In genomic region chr7:120272896-120273475, GRCh38 we compare ENCODE assay signal across 8 cellular contexts. TPM values are rescaled to one million over a fixed set of nuclear protein-coding genes. Genes with fewer than 3 reads are reported as not detected.
A peak's percentile ranks its signal among the peaks of the same experiment; 100 is the strongest.
DNase-seq lines count a peak whose midpoint lies in the region; ATAC-seq, FAIRE-seq and TF ChIP-seq lines count a peak whose summit lies in the region.

Gene KCND2 (plus strand): TSS chr7:120273175.

- CTCF ChIA-PET in A549 (lab: Yijun Ruan, JAX): interaction anchor here (0.9 kb wide), 1 partner anchor 9 kb away, joined by 5 read pairs; no protein-coding TSS in a partner anchor

- H3K4me3 ChIP-seq in A549 (peak within 1 kb of the TSS; percentile 40), RWPE2 (ENCODE audit: severe bottlenecking) (peak within 1 kb of the TSS; percentile 28)

- H3K27ac ChIP-seq in A549: no peak within 1 kb of the TSS
- no peak within 1 kb of the TSS for H3K27ac ChIP-seq in RWPE2 (ENCODE audit: poor library complexity, severe bottlenecking)
- H3K27ac ChIP-seq in foreskin keratinocyte: no peak within 1 kb of the TSS

- no peak for TF ChIP-seq CTCF in A549 (IDR thresholded peaks at IDR 0.05)
- TF ChIP-seq CTCF in RWPE2 (IDR thresholded peaks at IDR 0.05; ENCODE audit: poor library complexity, severe bottlenecking): no peak
- no peak for TF ChIP-seq CTCF in foreskin keratinocyte (conservative IDR thresholded peaks at IDR 0.05)

- no peak for TF ChIP-seq EP300 in A549 (IDR thresholded peaks at IDR 0.05)

- intact Hi-C loops in posterior cingulate gyrus (cut with DNase I): loop anchor here (2.0 kb wide), 2 partner anchors 336 to 1002 kb away; no protein-coding TSS in a partner anchor

- H3K4me3 Mint-ChIP-seq in immature natural killer cell: no peak within 1 kb of the TSS

- no peak for DNase-seq in A549 (ENCODE audit: low read depth in 1 of 2, low spot score in 1 of 2)
- DNase-seq in RWPE2 (ENCODE audit: low spot score): peak; percentile 36
- DNase-seq in foreskin keratinocyte: peak in 1 of 2 donors; percentile 15
- peak in 8 of 10 donors; percentile 16 to 88 (median 34) for DNase-seq in posterior cingulate gyrus
- no peak for DNase-seq in RCC 7860 (ENCODE audit: low spot score)
- DNase-seq in immature natural killer cell: no peak

- H3K27me3 Mint-ChIP-seq in immature natural killer cell (ENCODE audit: low read depth in 3 of 3): peaks cover 3 to 5% (median 5%) of the 10 kb centered on the region in 3 donors

- no peak within 1 kb of the TSS for H3K27ac Mint-ChIP-seq in immature natural killer cell

- under 1% methylated on average over 30 of the region's 59 CpGs for WGBS in A549 (ENCODE audit: missing lambda C conversion rate)

- no peaks in the 10 kb centered on the region for H3K9me3 ChIP-seq in A549
- H3K9me3 ChIP-seq in RWPE2 (ENCODE audit: severe bottlenecking): no peaks in the 10 kb centered on the region

- no peaks in the 10 kb centered on the region for H3K36me3 ChIP-seq in RWPE2 (ENCODE audit: low read depth)

- H3K4me1 ChIP-seq in A549 (peaks cover 8% of the 10 kb centered on the region), RWPE2 (ENCODE audit: insufficient read depth, poor library complexity, severe bottlenecking) (no peaks in the 10 kb centered on the region), foreskin keratinocyte (no peaks in the 10 kb centered on the region)

- H3K36me3 Mint-ChIP-seq in immature natural killer cell: no peaks in the 10 kb centered on the region

- peak; percentile 46 to 54; a peak in 4 of 6 replicates for ATAC-seq in A549
- ATAC-seq in GM18868 (IDR thresholded peaks at IDR 0.05; ENCODE audit: unreplicated experiment): peak; percentile 27
- ATAC-seq in HG03095 (IDR thresholded peaks at IDR 0.05; ENCODE audit: unreplicated experiment): peak; percentile 42
- ATAC-seq in RWPE2 (ENCODE audit: low read depth): peak; percentile 24; the same call in 2 of the 3 replicates
- ATAC-seq in foreskin keratinocyte: peak; percentile 48

- peaks cover 0 to 39% (median 12%) of the 10 kb centered on the region in 6 donors for H3K9me3 Mint-ChIP-seq in immature natural killer cell

- FAIRE-seq in A549 (lab: Jason Lieb, UNC): no peak
- no peak for FAIRE-seq in RCC 7860 (lab: Jason Lieb, UNC)

- no peaks in the 10 kb centered on the region for H3K4me1 Mint-ChIP-seq in immature natural killer cell

- H3K27me3 ChIP-seq in RWPE2 (ENCODE audit: insufficient read depth, poor library complexity, severe bottlenecking) (peaks cover 35% of the 10 kb centered on the region), foreskin keratinocyte (peaks cover 21% of the 10 kb centered on the region)

- TF ChIP-seq RAD21 in A549 (conservative IDR thresholded peaks at IDR 0.05 in 1 of 2, IDR thresholded peaks at IDR 0.05 in 1 of 2): no peak

- POLR2A ChIA-PET in A549 (lab: Yijun Ruan, JAX): no interaction called here

- H3K4me2 ChIP-seq in A549: peak within 1 kb of the TSS; percentile 97

- TF ChIP-seq POLR2A in A549 (IDR thresholded peaks at IDR 0.05; ENCODE audit: low read length): no peak

TF ChIP-seq in A549, 52 proteins besides CTCF, POLR2A, EP300 and RAD21:
- TF ChIP-seq HOXB5 (CRISPR knock-in tag; IDR thresholded peaks at IDR 0.05) (no peak), CBX2 (IDR thresholded peaks at IDR 0.05; ENCODE audit: borderline replicate concordance, low read depth) (no peak), BHLHE40 (IDR thresholded peaks at IDR 0.05; ENCODE audit: low read depth, low read length) (no peak), FOXS1 (CRISPR knock-in tag; IDR thresholded peaks at IDR 0.05) (no peak), ZNF302 (CRISPR knock-in tag; IDR thresholded peaks at IDR 0.05) (no peak), HES2 (IDR thresholded peaks at IDR 0.05) (no peak), RARB (CRISPR knock-in tag; IDR thresholded peaks at IDR 0.05) (no peak), ZSCAN20 (CRISPR knock-in tag; IDR thresholded peaks at IDR 0.05) (no peak), PHF8 (IDR thresholded peaks at IDR 0.05; ENCODE audit: borderline replicate concordance, low read depth) (no peak), FOSB (CRISPR knock-in tag; IDR thresholded peaks at IDR 0.05) (no peak), CEBPB (IDR thresholded peaks at IDR 0.05) (no peak), ZC3H11A (IDR thresholded peaks at IDR 0.05) (no peak)

RNA-seq across cellular contexts. Expression of gene KCND2, which starts in this region (rescaled TPM):
- polyA plus RNA-seq in A549 (2011; rRNA removed): 0.01 TPM in 1 of 2 replicates, not detected in the other
- polyA plus RNA-seq in A549 (2012; cell fraction: cytosol; rRNA removed): 0.06 TPM in 1 of 2 replicates, not detected in the other
- not detected in 2 replicates for polyA plus RNA-seq in A549 (2012; cell fraction: nucleus; rRNA removed)
- polyA plus RNA-seq in A549 (2017; fragmentation: RNase III; extraction: RNeasy Plus Mini Kit Qiagen cat#74134 plus additional on column Dnase treatment): not detected in 3 replicates
- not detected in 2 replicates for polyA minus RNA-seq in A549 (2011; rRNA and poly(A)+ RNA removed)
- not detected in 2 replicates for total RNA-seq in foreskin keratinocyte
- not detected in 2 replicates for polyA plus RNA-seq in foreskin keratinocyte
- not detected for polyA plus RNA-seq in immature natural killer cell

Comparison
In these comparisons a context has a peak if more than half of its experiments do, and no peak if none do; other contexts are left out.
1. Peak in ATAC-seq, H3K4me3 ChIP-seq and H3K4me2 ChIP-seq in A549; RNA of the gene not detected or under 1 TPM.
2. Peak in ATAC-seq in foreskin keratinocyte; RNA of the gene not detected or under 1 TPM.
3. DNase-seq: peak in RWPE2 (single experiment) and posterior cingulate gyrus (8 of 10); none in A549 (0 of 2), RCC 7860 (single experiment) and immature natural killer cell (0 of 3).
4. Peak in every context shown above with its lines, with median percentiles within 50 percentile points of each other: ATAC-seq.